ENCODE assay signal across 9 cellular contexts in the genomic region with DNA sequence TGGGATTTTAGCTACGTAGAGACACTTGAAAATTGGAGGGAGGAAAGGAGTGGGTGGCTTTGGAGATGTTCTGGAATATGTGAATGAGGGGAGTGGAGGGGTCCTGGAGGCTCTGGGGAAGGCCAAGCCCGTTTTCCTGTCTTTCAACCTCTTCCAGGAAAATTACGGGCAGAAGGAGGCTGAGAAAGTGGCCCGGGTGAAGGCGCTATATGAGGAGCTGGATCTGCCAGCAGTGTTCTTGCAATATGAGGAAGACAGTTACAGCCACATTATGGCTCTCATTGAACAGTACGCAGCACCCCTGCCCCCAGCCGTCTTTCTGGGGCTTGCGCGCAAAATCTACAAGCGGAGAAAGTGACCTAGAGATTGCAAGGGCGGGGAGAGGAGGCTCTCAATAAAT. TPM values are rescaled to one million over a fixed set of nuclear protein-coding genes. Genes with fewer than 3 reads are reported as not detected.
DNase-seq lines count a peak whose midpoint lies in the region; ATAC-seq and TF ChIP-seq lines count a peak whose summit lies in the region.
"Had no signal": no experiment of that assay in that cellular context is flagged by ENCODE, and none has a peak within 500 bp of the region (broad histone marks: within the 10 kb centered on the region; RNA-seq: fewer than 3 reads in every experiment).

No MANE protein-coding gene starts in this region.

- ATAC-seq in heart right ventricle (no peak), left ventricle myocardium superior (no peak), upper lobe of left lung (ENCODE audit: low FRiP score in 2 of 2) (no peak)

- no peak for DNase-seq in heart right ventricle
- DNase-seq in left ventricle myocardium superior: no peak
- no peak for DNase-seq in caudate nucleus (lab: John Stamatoyannopoulos, UW)
- no peak for DNase-seq in upper lobe of left lung
- no peak for DNase-seq in stimulated activated CD4-positive, alpha-beta T cell treated with anti-CD3 and anti-CD28 coated beads, Interleukin-4, amount 100 ng/mL, for 4 hours
- DNase-seq in SKM-1 (lab: John Stamatoyannopoulos, UW; ENCODE audit: unreplicated experiment): no peak
- no peak for DNase-seq in DMS 273 treated with DMSO at 0.1 percent for 48 hours (lab: John Stamatoyannopoulos, UW)

- H3K27ac ChIP-seq in heart right ventricle (peak overlapping the region in 9 of 10 donors; percentile 69 to 98 (median 97)), caudate nucleus (ENCODE audit: low read depth, low read length) (peak overlapping the region; percentile 85), mucosa of rectum (ENCODE audit: low read depth in 2 of 2, low read length in 2 of 2) (peak overlapping the region; percentile 72 to 73), upper lobe of left lung (peak overlapping the region in 2 of 4 donors; percentile 94 to 97)

- H3K4me3 ChIP-seq in heart right ventricle (peak overlapping the region; percentile 54 to 87 (median 78)), mucosa of rectum (ENCODE audit: low read length in 2 of 2) (peak overlapping the region; percentile 70 to 75), upper lobe of left lung (peak overlapping the region in 3 of 4 donors; percentile 42 to 73 (median 48))

- intact Hi-C loops in heart right ventricle (cut with DNase I) (loop anchor here (2.0 to 5.0 kb wide), 5 partner anchors 43 to 272 kb away; a partner anchor contains a TSS), left ventricle myocardium superior (cut with micrococcal nuclease) (loop anchor here (10.0 kb wide), 1 partner anchor 45 kb away; a partner anchor contains a TSS)

- TF ChIP-seq EP300 in upper lobe of left lung (IDR thresholded peaks at IDR 0.05): no peak

- peaks cover 0 to 45% (median under 1%) of the 10 kb centered on the region in 9 donors for H3K36me3 ChIP-seq in heart right ventricle
- H3K36me3 ChIP-seq in mucosa of rectum (ENCODE audit: control insufficient read depth in 2 of 2, insufficient read depth in 2 of 2, low read length in 2 of 2): peaks cover 11 to 15% of the 10 kb centered on the region in 2 donors
- peaks cover 0 to 27% (median 21%) of the 10 kb centered on the region in 4 donors for H3K36me3 ChIP-seq in upper lobe of left lung

- WGBS in heart right ventricle, 2 donors: 34 to 38% methylated on average over 11 of the region's 11 CpGs
- 43 to 56% methylated on average over 11 of the region's 11 CpGs for WGBS in upper lobe of left lung, 2 donors

- TF ChIP-seq CTCF in heart right ventricle (IDR thresholded peaks at IDR 0.05) (no peak), upper lobe of left lung (IDR thresholded peaks at IDR 0.05) (no peak)

- H3K9me3 ChIP-seq in heart right ventricle (no peaks in the 10 kb centered on the region), mucosa of rectum (ENCODE audit: control insufficient read depth in 2 of 2, low read length in 2 of 2) (no peaks in the 10 kb centered on the region), upper lobe of left lung (no peaks in the 10 kb centered on the region)

- peak overlapping the region; percentile 60 to 69 for H3K9ac ChIP-seq in mucosa of rectum (ENCODE audit: low read depth in 1 of 2, low read length in 2 of 2)

- no peak for TF ChIP-seq POLR2A in upper lobe of left lung (IDR thresholded peaks at IDR 0.05)

- H3K27me3 ChIP-seq in heart right ventricle (no peaks in the 10 kb centered on the region), mucosa of rectum (ENCODE audit: control insufficient read depth in 2 of 2, insufficient read depth in 2 of 2, low read length in 2 of 2) (no peaks in the 10 kb centered on the region), upper lobe of left lung (no peaks in the 10 kb centered on the region)

- peaks cover 7 to 42% (median 35%) of the 10 kb centered on the region in 9 donors for H3K4me1 ChIP-seq in heart right ventricle
- H3K4me1 ChIP-seq in mucosa of rectum (ENCODE audit: control insufficient read depth in 2 of 2, insufficient read depth in 2 of 2, low read length in 2 of 2): peaks cover 24 to 29% of the 10 kb centered on the region in 2 donors
- peaks cover 28 to 44% (median 34%) of the 10 kb centered on the region in 4 donors for H3K4me1 ChIP-seq in upper lobe of left lung

RNA-seq across cellular contexts. Expression of a gene that starts 0.4 kb away (rescaled TPM):
- total RNA-seq in heart right ventricle (10 to 100 TPM; 11.4 to 22.8 (median 15.1) TPM), left ventricle myocardium superior (22.0 TPM), upper lobe of left lung (10 to 100 TPM; 21.4 to 41.9 (median 31.2) TPM)
- 10 to 100 TPM; 25.0 to 26.4 TPM for polyA plus RNA-seq in heart right ventricle

RNA-seq across cellular contexts. Expression of a gene that starts 11.6 kb away (rescaled TPM):
- total RNA-seq in heart right ventricle (100 to 1,000 TPM in 1 of 10 donors, 10 to 100 TPM in 9; 63.1 to 108 (median 76.9) TPM), left ventricle myocardium superior (78.4 TPM), upper lobe of left lung (100 to 1,000 TPM; 129 to 256 (median 179) TPM)
- polyA plus RNA-seq in heart right ventricle: 100 to 1,000 TPM; 109 to 113 TPM

RNA-seq across cellular contexts. Expression of a gene that starts 19.0 kb away (rescaled TPM):
- total RNA-seq in heart right ventricle (under 1 TPM in 1 of 10 donors, not detected in 9; 0.11 TPM), left ventricle myocardium superior (not detected), upper lobe of left lung (under 1 TPM in 2 of 6 donors, not detected in 4; 0.14 to 0.17 TPM)
- polyA plus RNA-seq in heart right ventricle: not detected
- total RNA-seq: ureter had no signal

RNA-seq across cellular contexts. Expression of a gene that starts 43.0 kb away (rescaled TPM):
- total RNA-seq in heart right ventricle (1 to 10 TPM in 5 of 10 donors, under 1 TPM in 5; 0.68 to 1.7 (median 1.0) TPM), left ventricle myocardium superior (1.5 TPM), upper lobe of left lung (1 to 10 TPM; 1.1 to 6.3 (median 2.6) TPM)
- polyA plus RNA-seq in heart right ventricle: 1 to 10 TPM in 1 of 2 donors, under 1 TPM in 1; 0.81 to 3.2 TPM

RNA-seq across cellular contexts. Expression of a gene that starts 46.9 kb away (rescaled TPM):
- total RNA-seq in heart right ventricle: 10 to 100 TPM; 12.5 to 21.9 (median 18.0) TPM
- 10 to 100 TPM; 17.4 to 47.1 TPM for polyA plus RNA-seq in heart right ventricle
- 18.9 TPM for total RNA-seq in left ventricle myocardium superior
- total RNA-seq in upper lobe of left lung: 10 to 100 TPM; 32.7 to 92.2 (median 48.1) TPM
